17 cellular contexts compared by ENCODE assay signal in genomic region chr10:25018703-25019102, GRCh38. TPM values are rescaled to one million over a fixed set of nuclear protein-coding genes. Genes with fewer than 3 reads are reported as not detected.
"Had no signal": no experiment of that assay in that cellular context is flagged by ENCODE, and none has a peak within 500 bp of the region (broad histone marks: within the 10 kb centered on the region; RNA-seq: fewer than 3 reads in every experiment).

No MANE protein-coding gene starts in this region.

- H3K27me3 ChIP-seq: cardiac muscle cell, gastroesophageal sphincter, right atrium auricular region, tibial artery had no signal

- DNase-seq: activated CD4-positive, alpha-beta memory T cell treated with anti-CD3 and anti-CD28 coated beads for 36 hours; activated CD4-positive, alpha-beta T cell treated with anti-CD3 and anti-CD28 coated beads for 4 hours; activated CD4-positive, CD25-positive, alpha-beta regulatory T cell; cortex of kidney; head of caudate nucleus; hypothalamus; left ventricle myocardium inferior; natural killer cell; stimulated activated CD4-positive, alpha-beta T cell treated with anti-CD3 and anti-CD28 coated beads, Interleukin-12 subunit alpha, Interleukin-12 subunit beta, amount 100 ng/mL, for 4 hours; stimulated activated naive CD8-positive, alpha-beta T cell treated with anti-CD3 and anti-CD28 coated beads, Interleukin-15, amount 100 ng/mL, for 72 hours; tibial artery had no signal

- H3K36me3 Mint-ChIP-seq: natural killer cell had no signal

- H3K27ac ChIP-seq: epithelial cell of prostate, gastroesophageal sphincter, right atrium auricular region, tibial artery had no signal

- H3K36me3 ChIP-seq: cardiac muscle cell, gastroesophageal sphincter, left ventricle myocardium inferior, right atrium auricular region, tibial artery had no signal

- H3K27me3 Mint-ChIP-seq: activated CD4-positive, alpha-beta memory T cell treated with anti-CD3 and anti-CD28 coated beads for 36 hours; progenitor cell of endocrine pancreas; stimulated activated naive CD8-positive, alpha-beta T cell treated with anti-CD3 and anti-CD28 coated beads, Interleukin-15, amount 100 ng/mL, for 72 hours had no signal

- H3K27ac Mint-ChIP-seq: progenitor cell of endocrine pancreas had no signal

- H3K4me3 Mint-ChIP-seq: activated CD4-positive, alpha-beta memory T cell treated with anti-CD3 and anti-CD28 coated beads for 36 hours had no signal

- H3K9me3 ChIP-seq: gastroesophageal sphincter, left ventricle myocardium inferior, right atrium auricular region, tibial artery had no signal

- ATAC-seq: gastroesophageal sphincter; natural killer cell; stimulated activated naive CD8-positive, alpha-beta T cell treated with anti-CD3 and anti-CD28 coated beads, Interleukin-15, amount 100 ng/mL, for 72 hours had no signal

- H3K4me3 ChIP-seq: cardiac muscle cell, gastroesophageal sphincter, left ventricle myocardium inferior, right atrium auricular region, tibial artery had no signal

- H3K9me3 Mint-ChIP-seq: activated CD4-positive, alpha-beta memory T cell treated with anti-CD3 and anti-CD28 coated beads for 36 hours; natural killer cell; stimulated activated naive CD8-positive, alpha-beta T cell treated with anti-CD3 and anti-CD28 coated beads, Interleukin-15, amount 100 ng/mL, for 72 hours had no signal

RNA-seq across cellular contexts. Expression of gene ENKUR, which starts 2.7 kb away (rescaled TPM):
- total RNA-seq: activated CD4-positive, alpha-beta memory T cell treated with anti-CD3 and anti-CD28 coated beads for 36 hours; cardiac muscle cell; left ventricle myocardium inferior; right atrium auricular region; ureter had no signal
